In genomic region chr2:186737737-186738508, GRCh38 we compare ENCODE assay signal across 20 cellular contexts.
"Had no signal": no experiment of that assay in that cellular context is flagged by ENCODE, and none has a peak within 500 bp of the region (broad histone marks: within the 10 kb centered on the region; RNA-seq: fewer than 3 reads in every experiment).

No MANE protein-coding gene starts in this region.

- H3K4me1 Mint-ChIP-seq: naive thymus-derived CD4-positive, alpha-beta T cell; nephron progenitor cell; stimulated activated naive B cell treated with anti-CD40 and anti-IgM and Interleukin-4, amounts not matched to agents 10 μg/mL and 1 μg/mL and 100 μg/mL, for 72 hours; stimulated activated naive CD8-positive, alpha-beta T cell treated with anti-CD3 and anti-CD28 coated beads, Interleukin-15, amount 100 ng/mL, for 72 hours had no signal

- H3K27me3 Mint-ChIP-seq: progenitor cell of endocrine pancreas; stimulated activated naive B cell treated with anti-CD40 and anti-IgM and Interleukin-4, amounts not matched to agents 10 μg/mL and 1 μg/mL and 100 μg/mL, for 72 hours; stimulated activated naive CD8-positive, alpha-beta T cell treated with anti-CD3 and anti-CD28 coated beads, Interleukin-15, amount 100 ng/mL, for 72 hours had no signal

- DNase-seq: effector CD4-positive, alpha-beta T cell; endodermal cell; erythroblast; heart right ventricle; hypothalamus; kidney glomerular epithelial cell; naive thymus-derived CD4-positive, alpha-beta T cell; nephron progenitor cell; ovary; right cardiac atrium; stimulated activated CD4-positive, alpha-beta T cell treated with anti-CD3 and anti-CD28 coated beads, Interleukin-4, amount 100 ng/mL, for 1 hour; stimulated activated naive B cell treated with anti-CD40 and anti-IgM and Interleukin-4, amounts not matched to agents 10 μg/mL and 1 μg/mL and 100 μg/mL, for 72 hours; stimulated activated naive CD8-positive, alpha-beta T cell treated with anti-CD3 and anti-CD28 coated beads, Interleukin-15, amount 100 ng/mL, for 72 hours; testis; upper lobe of right lung had no signal

- H3K27me3 ChIP-seq: heart right ventricle, neutrophil, ovary, testis, tibial nerve, upper lobe of right lung, vagina had no signal

- H3K27ac Mint-ChIP-seq: endodermal cell; naive thymus-derived CD4-positive, alpha-beta T cell; nephron progenitor cell; progenitor cell of endocrine pancreas; stimulated activated naive B cell treated with anti-CD40 and anti-IgM and Interleukin-4, amounts not matched to agents 10 μg/mL and 1 μg/mL and 100 μg/mL, for 72 hours; stimulated activated naive CD8-positive, alpha-beta T cell treated with anti-CD3 and anti-CD28 coated beads, Interleukin-15, amount 100 ng/mL, for 72 hours had no signal

- H3K36me3 ChIP-seq: heart right ventricle, neutrophil, ovary, upper lobe of right lung, vagina had no signal

- H3K27ac ChIP-seq: coronary artery, heart right ventricle, neutrophil, ovary, testis, tibial nerve, upper lobe of right lung, vagina had no signal

- H3K36me3 Mint-ChIP-seq: naive thymus-derived CD4-positive, alpha-beta T cell; stimulated activated naive B cell treated with anti-CD40 and anti-IgM and Interleukin-4, amounts not matched to agents 10 μg/mL and 1 μg/mL and 100 μg/mL, for 72 hours had no signal

- H3K4me3 Mint-ChIP-seq: endodermal cell; naive thymus-derived CD4-positive, alpha-beta T cell; nephron progenitor cell; stimulated activated naive B cell treated with anti-CD40 and anti-IgM and Interleukin-4, amounts not matched to agents 10 μg/mL and 1 μg/mL and 100 μg/mL, for 72 hours; stimulated activated naive CD8-positive, alpha-beta T cell treated with anti-CD3 and anti-CD28 coated beads, Interleukin-15, amount 100 ng/mL, for 72 hours had no signal

- H3K4me1 ChIP-seq: heart right ventricle, testis, tibial nerve, upper lobe of right lung, vagina had no signal

- H3K4me3 ChIP-seq: coronary artery, heart right ventricle, ovary, testis, tibial nerve, upper lobe of right lung, vagina had no signal

- ATAC-seq: heart right ventricle; naive thymus-derived CD4-positive, alpha-beta T cell; right cardiac atrium; stimulated activated naive B cell treated with anti-CD40 and anti-IgM and Interleukin-4, amounts not matched to agents 10 μg/mL and 1 μg/mL and 100 μg/mL, for 72 hours; stimulated activated naive CD8-positive, alpha-beta T cell treated with anti-CD3 and anti-CD28 coated beads, Interleukin-15, amount 100 ng/mL, for 72 hours; upper lobe of right lung had no signal

- H3K9me3 ChIP-seq: testis, upper lobe of right lung, vagina had no signal
